24 cellular contexts compared by ENCODE assay signal in the genomic region with DNA sequence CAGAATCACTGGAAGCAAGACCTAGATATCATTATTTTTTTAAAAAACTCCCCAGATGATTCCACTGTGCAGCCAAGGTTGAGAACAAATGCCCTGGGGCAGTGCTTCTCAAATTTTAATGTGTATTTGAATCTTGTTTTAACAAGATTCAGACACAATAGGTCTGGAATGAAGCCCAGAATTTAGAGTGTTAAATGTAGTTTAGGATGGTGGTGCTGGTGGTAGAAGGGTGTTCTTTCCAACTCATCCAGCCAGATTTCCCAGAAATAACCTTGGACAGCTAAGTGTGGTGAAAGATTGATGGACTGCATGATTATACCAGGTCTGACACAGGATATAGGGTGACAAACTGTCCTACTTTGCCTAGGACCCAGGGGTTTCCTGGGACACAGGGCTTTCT.
DNase-seq lines count a peak whose midpoint lies in the region; ATAC-seq, FAIRE-seq and TF ChIP-seq lines count a peak whose summit lies in the region.
"Had no signal": no experiment of that assay in that cellular context is flagged by ENCODE, and none has a peak within 500 bp of the region (broad histone marks: within the 10 kb centered on the region; RNA-seq: fewer than 3 reads in every experiment).

No MANE protein-coding gene starts in this region.

- H3K9ac ChIP-seq in SK-N-MC (ENCODE audit: insufficient read length) (no peak overlapping the region), iPS-18a (ENCODE audit: low read length) (no peak overlapping the region)
- H3K9ac ChIP-seq: SK-N-SH had no signal

- no peaks in the 10 kb centered on the region for H3K27me3 Mint-ChIP-seq in stimulated activated naive CD8-positive, alpha-beta T cell treated with anti-CD3 and anti-CD28 coated beads, Interleukin-15, amount 100 ng/mL, for 72 hours
- H3K27me3 Mint-ChIP-seq: activated CD8-positive, alpha-beta T cell treated with anti-CD3 and anti-CD28 coated beads for 36 hours; dendritic cell treated with granulocyte-macrophage colony-stimulating factor and Interleukin-4, amounts not matched to agents 40 ng/mL and 50 ng/mL, for 4 days; memory B cell; type B pancreatic cell had no signal

- peaks cover 14% of the 10 kb centered on the region for H3K4me1 Mint-ChIP-seq in stimulated activated naive CD8-positive, alpha-beta T cell treated with anti-CD3 and anti-CD28 coated beads, Interleukin-15, amount 100 ng/mL, for 72 hours
- H3K4me1 Mint-ChIP-seq: CD4-positive, CD25-positive, alpha-beta regulatory T cell; memory B cell; stimulated activated effector memory CD8-positive, alpha-beta T cell treated with anti-CD3 and anti-CD28 coated beads, Interleukin-12 subunit alpha, Interleukin-12 subunit beta, amount 100 ng/mL, for 72 hours had no signal

- H3K27ac ChIP-seq in SK-N-MC (no peak overlapping the region), iPS-18a (ENCODE audit: low read length) (peak overlapping the region; percentile 37), small intestine (ENCODE audit: low read depth in 1 of 2, low read length in 1 of 2) (no peak overlapping the region), dorsolateral prefrontal cortex (no peak overlapping the region)
- H3K27ac ChIP-seq: right lobe of liver had no signal

- H3K36me3 ChIP-seq in MG63 (no peaks in the 10 kb centered on the region), SK-N-MC (ENCODE audit: insufficient read depth, low read length) (no peaks in the 10 kb centered on the region), iPS-18a (ENCODE audit: control insufficient read depth, low read depth, low read length) (no peaks in the 10 kb centered on the region), small intestine (ENCODE audit: control insufficient read depth in 2 of 2, insufficient read depth in 2 of 2, low read length in 2 of 2) (no peaks in the 10 kb centered on the region)
- H3K36me3 ChIP-seq: right lobe of liver had no signal

- no peaks in the 10 kb centered on the region for H3K9me3 ChIP-seq in MG63
- no peaks in the 10 kb centered on the region for H3K9me3 ChIP-seq in SK-N-MC (ENCODE audit: low read depth, low read length)
- no peaks in the 10 kb centered on the region for H3K9me3 ChIP-seq in iPS-18a (ENCODE audit: control insufficient read depth, low read depth, low read length)
- no peaks in the 10 kb centered on the region for H3K9me3 ChIP-seq in small intestine (ENCODE audit: control insufficient read depth, low read depth)
- H3K9me3 ChIP-seq: right lobe of liver, SK-N-SH had no signal

- H3K4me3 Mint-ChIP-seq in stimulated activated naive CD8-positive, alpha-beta T cell treated with anti-CD3 and anti-CD28 coated beads, Interleukin-15, amount 100 ng/mL, for 72 hours: no peak overlapping the region
- H3K4me3 Mint-ChIP-seq: activated CD8-positive, alpha-beta T cell treated with anti-CD3 and anti-CD28 coated beads for 36 hours; CD4-positive, CD25-positive, alpha-beta regulatory T cell; dendritic cell treated with granulocyte-macrophage colony-stimulating factor and Interleukin-4, amounts not matched to agents 40 ng/mL and 50 ng/mL, for 4 days; memory B cell; neural crest cell; stimulated activated effector memory CD8-positive, alpha-beta T cell treated with anti-CD3 and anti-CD28 coated beads, Interleukin-12 subunit alpha, Interleukin-12 subunit beta, amount 100 ng/mL, for 72 hours; type B pancreatic cell had no signal

- no peak for ATAC-seq in stimulated activated naive CD8-positive, alpha-beta T cell treated with anti-CD3 and anti-CD28 coated beads, Interleukin-15, amount 100 ng/mL, for 72 hours
- ATAC-seq: activated CD8-positive, alpha-beta T cell treated with anti-CD3 and anti-CD28 coated beads for 36 hours; GM12878; stimulated activated effector memory CD8-positive, alpha-beta T cell treated with anti-CD3 and anti-CD28 coated beads, Interleukin-12 subunit alpha, Interleukin-12 subunit beta, amount 100 ng/mL, for 72 hours had no signal

- H3K27ac Mint-ChIP-seq in stimulated activated naive CD8-positive, alpha-beta T cell treated with anti-CD3 and anti-CD28 coated beads, Interleukin-15, amount 100 ng/mL, for 72 hours: no peak overlapping the region
- H3K27ac Mint-ChIP-seq: activated CD8-positive, alpha-beta T cell treated with anti-CD3 and anti-CD28 coated beads for 36 hours; CD4-positive, CD25-positive, alpha-beta regulatory T cell; dendritic cell treated with granulocyte-macrophage colony-stimulating factor and Interleukin-4, amounts not matched to agents 40 ng/mL and 50 ng/mL, for 4 days; memory B cell; stimulated activated effector memory CD8-positive, alpha-beta T cell treated with anti-CD3 and anti-CD28 coated beads, Interleukin-12 subunit alpha, Interleukin-12 subunit beta, amount 100 ng/mL, for 72 hours; type B pancreatic cell had no signal

- DNase-seq in H4 (ENCODE audit: low spot score) (peak; percentile 17), MG63 (peak; percentile 18), SK-N-MC (ENCODE audit: low read depth, low spot score) (peak; percentile 40), small intestine (no peak), dorsolateral prefrontal cortex (no peak)
- no peak for DNase-seq in stimulated activated naive CD8-positive, alpha-beta T cell treated with anti-CD3 and anti-CD28 coated beads, Interleukin-15, amount 100 ng/mL, for 72 hours
- DNase-seq in activated T-cell treated with anti-CD3 and anti-CD28 coated beads, Interleukin-2, amount 50 U/mL, for 48 hours: no peak
- DNase-seq: activated CD8-positive, alpha-beta T cell treated with anti-CD3 and anti-CD28 coated beads for 36 hours; activated effector memory CD4-positive, alpha-beta T cell treated with Interleukin-2 at 50 U/mL for 16 hours; anterior cingulate cortex; CD4-positive, CD25-positive, alpha-beta regulatory T cell; IMR-90; NCI-H1417 treated with DMSO at 0.1 percent for 48 hours; NK-92 treated with Interleukin-12 subunit alpha and Interleukin-12 subunit beta, amount 100 ng/mL, for 24 hours; right lobe of liver; SK-N-SH; stimulated activated CD4-positive, alpha-beta T cell treated with anti-CD3 and anti-CD28 coated beads, Interleukin-4, amount 100 ng/mL, for 4 hours had no signal

- H3K4me3 ChIP-seq in MG63 (no peak overlapping the region), SK-N-MC (no peak overlapping the region), iPS-18a (ENCODE audit: low read length) (no peak overlapping the region), small intestine (ENCODE audit: low read depth in 1 of 2, low read length in 2 of 2) (no peak overlapping the region), dorsolateral prefrontal cortex (no peak overlapping the region)
- H3K4me3 ChIP-seq: GM12878, right lobe of liver had no signal

- H3K4me1 ChIP-seq in iPS-18a (ENCODE audit: control insufficient read depth, low read depth, low read length): peaks cover 29% of the 10 kb centered on the region
- H3K4me1 ChIP-seq in small intestine (ENCODE audit: control insufficient read depth in 2 of 2, insufficient read depth in 1 of 2, low read depth in 1 of 2, low read length in 1 of 2): no peaks in the 10 kb centered on the region
- H3K4me1 ChIP-seq: right lobe of liver had no signal

- intact Hi-C loops in dorsolateral prefrontal cortex (cut with DNase I): no loop called here

- TF ChIP-seq CTCF in dorsolateral prefrontal cortex (IDR thresholded peaks at IDR 0.05 in 54 of 56, conservative IDR thresholded peaks at IDR 0.05 in 2 of 56; ENCODE audit: low read depth in 1 of 56, partially characterized antibody in 56 of 56): no peak

- no peaks in the 10 kb centered on the region for H3K27me3 ChIP-seq in MG63
- H3K27me3 ChIP-seq in iPS-18a (ENCODE audit: control insufficient read depth, insufficient read depth, low read length): no peaks in the 10 kb centered on the region
- H3K27me3 ChIP-seq in small intestine (ENCODE audit: control insufficient read depth in 2 of 2, insufficient read depth in 2 of 2, low read length in 2 of 2): no peaks in the 10 kb centered on the region
- H3K27me3 ChIP-seq in dorsolateral prefrontal cortex: peaks cover 0 to 55% (median 7%) of the 10 kb centered on the region in 45 donors
- H3K27me3 ChIP-seq: right lobe of liver had no signal

- H3K9me3 Mint-ChIP-seq in stimulated activated naive CD8-positive, alpha-beta T cell treated with anti-CD3 and anti-CD28 coated beads, Interleukin-15, amount 100 ng/mL, for 72 hours: no peaks in the 10 kb centered on the region
- H3K9me3 Mint-ChIP-seq: activated CD8-positive, alpha-beta T cell treated with anti-CD3 and anti-CD28 coated beads for 36 hours; CD4-positive, CD25-positive, alpha-beta regulatory T cell; memory B cell; stimulated activated effector memory CD8-positive, alpha-beta T cell treated with anti-CD3 and anti-CD28 coated beads, Interleukin-12 subunit alpha, Interleukin-12 subunit beta, amount 100 ng/mL, for 72 hours had no signal

- no peak for FAIRE-seq in small intestine (lab: Jason Lieb, UNC)

Comparison
In these comparisons a context has a peak if more than half of its experiments do, and no peak if none do; other contexts are left out.
1. DNase-seq: peak in H4 (single experiment), MG63 (single experiment) and SK-N-MC (single experiment); none in small intestine (single experiment), stimulated activated naive CD8-positive, alpha-beta T cell treated with anti-CD3 and anti-CD28 coated beads, Interleukin-15, amount 100 ng/mL, for 72 hours (0 of 2), dorsolateral prefrontal cortex (0 of 10) and activated T-cell treated with anti-CD3 and anti-CD28 coated beads, Interleukin-2, amount 50 U/mL, for 48 hours (0 of 2).